ENCODE assay signal across 6 cellular contexts in genomic region chrY:20552764-20553323, GRCh38. TPM values are rescaled to one million over a fixed set of nuclear protein-coding genes. Genes with fewer than 3 reads are reported as not detected.
"Had no signal": no experiment of that assay in that cellular context is flagged by ENCODE, and none has a peak within 500 bp of the region (broad histone marks: within the 10 kb centered on the region; RNA-seq: fewer than 3 reads in every experiment).

No MANE protein-coding gene starts in this region.

RNA-seq across cellular contexts. Expression of gene EIF1AY, which starts 22.7 kb away (rescaled TPM):
- total RNA-seq: PC-3, PC-9, RPMI7951, SJCRH30, SK-MEL-5 had no signal
- polyA plus RNA-seq: SK-N-SH had no signal
